In genomic region chr4:6647582-6648230, GRCh38 we compare ENCODE assay signal across 1 cellular context.
TF ChIP-seq lines count a peak whose summit lies in the region.

No MANE protein-coding gene starts in this region.

TF ChIP-seq in HepG2, 621 proteins besides CTCF, POLR2A, EP300 and RAD21 (continued from another document and continues in another):
- TF ChIP-seq SNAPC4 (CRISPR knock-in tag; IDR thresholded peaks at IDR 0.05): no peak
- TF ChIP-seq, protein P1, sequence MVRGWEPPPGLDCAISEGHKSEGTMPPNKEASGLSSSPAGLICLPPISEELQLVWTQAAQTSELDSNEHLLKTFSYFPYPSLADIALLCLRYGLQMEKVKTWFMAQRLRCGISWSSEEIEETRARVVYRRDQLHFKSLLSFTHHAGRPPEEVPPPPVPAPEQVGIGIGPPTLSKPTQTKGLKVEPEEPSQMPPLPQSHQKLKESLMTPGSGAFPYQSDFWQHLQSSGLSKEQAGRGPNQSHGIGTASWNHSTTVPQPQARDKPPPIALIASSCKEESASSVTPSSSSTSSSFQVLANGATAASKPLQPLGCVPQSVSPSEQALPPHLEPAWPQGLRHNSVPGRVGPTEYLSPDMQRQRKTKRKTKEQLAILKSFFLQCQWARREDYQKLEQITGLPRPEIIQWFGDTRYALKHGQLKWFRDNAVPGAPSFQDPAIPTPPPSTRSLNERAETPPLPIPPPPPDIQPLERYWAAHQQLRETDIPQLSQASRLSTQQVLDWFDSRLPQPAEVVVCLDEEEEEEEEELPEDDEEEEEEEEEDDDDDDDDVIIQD (CRISPR knock-in tag; IDR thresholded peaks at IDR 0.05; ENCODE audit: low read depth): no peak
- no peak for TF ChIP-seq ZBTB3 (CRISPR knock-in tag; IDR thresholded peaks at IDR 0.05; ENCODE audit: borderline replicate concordance, low read depth)
- no peak for TF ChIP-seq TOE1 (CRISPR knock-in tag; IDR thresholded peaks at IDR 0.05)
- TF ChIP-seq ZNF224 (CRISPR knock-in tag; IDR thresholded peaks at IDR 0.05): no peak
- no peak for TF ChIP-seq ARHGAP35 (CRISPR knock-in tag; IDR thresholded peaks at IDR 0.05; ENCODE audit: borderline replicate concordance)
- TF ChIP-seq SIN3A (IDR thresholded peaks at IDR 0.05; ENCODE audit: borderline replicate concordance, low read depth, low read length): peak; percentile 91
- no peak for TF ChIP-seq MTA3 (CRISPR knock-in tag; IDR thresholded peaks at IDR 0.05)
- no peak for TF ChIP-seq GTF3A (CRISPR knock-in tag; conservative IDR thresholded peaks at IDR 0.05)
- no peak for TF ChIP-seq RCOR2 (CRISPR knock-in tag; IDR thresholded peaks at IDR 0.05)
- TF ChIP-seq, protein P2, sequence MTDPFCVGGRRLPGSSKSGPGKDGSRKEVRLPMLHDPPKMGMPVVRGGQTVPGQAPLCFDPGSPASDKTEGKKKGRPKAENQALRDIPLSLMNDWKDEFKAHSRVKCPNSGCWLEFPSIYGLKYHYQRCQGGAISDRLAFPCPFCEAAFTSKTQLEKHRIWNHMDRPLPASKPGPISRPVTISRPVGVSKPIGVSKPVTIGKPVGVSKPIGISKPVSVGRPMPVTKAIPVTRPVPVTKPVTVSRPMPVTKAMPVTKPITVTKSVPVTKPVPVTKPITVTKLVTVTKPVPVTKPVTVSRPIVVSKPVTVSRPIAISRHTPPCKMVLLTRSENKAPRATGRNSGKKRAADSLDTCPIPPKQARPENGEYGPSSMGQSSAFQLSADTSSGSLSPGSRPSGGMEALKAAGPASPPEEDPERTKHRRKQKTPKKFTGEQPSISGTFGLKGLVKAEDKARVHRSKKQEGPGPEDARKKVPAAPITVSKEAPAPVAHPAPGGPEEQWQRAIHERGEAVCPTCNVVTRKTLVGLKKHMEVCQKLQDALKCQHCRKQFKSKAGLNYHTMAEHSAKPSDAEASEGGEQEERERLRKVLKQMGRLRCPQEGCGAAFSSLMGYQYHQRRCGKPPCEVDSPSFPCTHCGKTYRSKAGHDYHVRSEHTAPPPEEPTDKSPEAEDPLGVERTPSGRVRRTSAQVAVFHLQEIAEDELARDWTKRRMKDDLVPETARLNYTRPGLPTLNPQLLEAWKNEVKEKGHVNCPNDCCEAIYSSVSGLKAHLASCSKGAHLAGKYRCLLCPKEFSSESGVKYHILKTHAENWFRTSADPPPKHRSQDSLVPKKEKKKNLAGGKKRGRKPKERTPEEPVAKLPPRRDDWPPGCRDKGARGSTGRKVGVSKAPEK (CRISPR knock-in tag; IDR thresholded peaks at IDR 0.05; ENCODE audit: borderline replicate concordance): no peak
- TF ChIP-seq SALL1 (CRISPR knock-in tag; IDR thresholded peaks at IDR 0.05): peak; percentile 52
- peak; percentile 45; the same call in 1 of the 2 replicates for TF ChIP-seq THRA (CRISPR knock-in tag; IDR thresholded peaks at IDR 0.05; ENCODE audit: borderline replicate concordance)
- TF ChIP-seq ZNF292 (CRISPR knock-in tag; IDR thresholded peaks at IDR 0.05; ENCODE audit: borderline replicate concordance, low read depth): peak; percentile 31; the same call in 1 of the 2 replicates
- TF ChIP-seq, protein P3, sequence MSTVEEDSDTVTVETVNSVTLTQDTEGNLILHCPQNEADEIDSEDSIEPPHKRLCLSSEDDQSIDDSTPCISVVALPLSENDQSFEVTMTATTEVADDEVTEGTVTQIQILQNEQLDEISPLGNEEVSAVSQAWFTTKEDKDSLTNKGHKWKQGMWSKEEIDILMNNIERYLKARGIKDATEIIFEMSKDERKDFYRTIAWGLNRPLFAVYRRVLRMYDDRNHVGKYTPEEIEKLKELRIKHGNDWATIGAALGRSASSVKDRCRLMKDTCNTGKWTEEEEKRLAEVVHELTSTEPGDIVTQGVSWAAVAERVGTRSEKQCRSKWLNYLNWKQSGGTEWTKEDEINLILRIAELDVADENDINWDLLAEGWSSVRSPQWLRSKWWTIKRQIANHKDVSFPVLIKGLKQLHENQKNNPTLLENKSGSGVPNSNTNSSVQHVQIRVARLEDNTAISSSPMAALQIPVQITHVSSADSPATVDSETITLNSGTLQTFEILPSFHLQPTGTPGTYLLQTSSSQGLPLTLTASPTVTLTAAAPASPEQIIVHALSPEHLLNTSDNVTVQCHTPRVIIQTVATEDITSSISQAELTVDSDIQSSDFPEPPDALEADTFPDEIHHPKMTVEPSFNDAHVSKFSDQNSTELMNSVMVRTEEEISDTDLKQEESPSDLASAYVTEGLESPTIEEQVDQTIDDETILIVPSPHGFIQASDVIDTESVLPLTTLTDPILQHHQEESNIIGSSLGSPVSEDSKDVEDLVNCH (CRISPR knock-in tag; IDR thresholded peaks at IDR 0.05): no peak
- no peak for TF ChIP-seq ZNF235 (CRISPR knock-in tag; IDR thresholded peaks at IDR 0.05; ENCODE audit: borderline replicate concordance)
- TF ChIP-seq ZNF598 (CRISPR knock-in tag; IDR thresholded peaks at IDR 0.05; ENCODE audit: borderline replicate concordance): no peak
- TF ChIP-seq ZNF337 (CRISPR knock-in tag; IDR thresholded peaks at IDR 0.05; ENCODE audit: borderline replicate concordance, low read depth): no peak
- no peak for TF ChIP-seq ZNF567 (CRISPR knock-in tag; IDR thresholded peaks at IDR 0.05; ENCODE audit: borderline replicate concordance)
- TF ChIP-seq ZNF572 (CRISPR knock-in tag; IDR thresholded peaks at IDR 0.05): no peak
- no peak for TF ChIP-seq ZNF772 (CRISPR knock-in tag; IDR thresholded peaks at IDR 0.05)
- TF ChIP-seq, protein P4, sequence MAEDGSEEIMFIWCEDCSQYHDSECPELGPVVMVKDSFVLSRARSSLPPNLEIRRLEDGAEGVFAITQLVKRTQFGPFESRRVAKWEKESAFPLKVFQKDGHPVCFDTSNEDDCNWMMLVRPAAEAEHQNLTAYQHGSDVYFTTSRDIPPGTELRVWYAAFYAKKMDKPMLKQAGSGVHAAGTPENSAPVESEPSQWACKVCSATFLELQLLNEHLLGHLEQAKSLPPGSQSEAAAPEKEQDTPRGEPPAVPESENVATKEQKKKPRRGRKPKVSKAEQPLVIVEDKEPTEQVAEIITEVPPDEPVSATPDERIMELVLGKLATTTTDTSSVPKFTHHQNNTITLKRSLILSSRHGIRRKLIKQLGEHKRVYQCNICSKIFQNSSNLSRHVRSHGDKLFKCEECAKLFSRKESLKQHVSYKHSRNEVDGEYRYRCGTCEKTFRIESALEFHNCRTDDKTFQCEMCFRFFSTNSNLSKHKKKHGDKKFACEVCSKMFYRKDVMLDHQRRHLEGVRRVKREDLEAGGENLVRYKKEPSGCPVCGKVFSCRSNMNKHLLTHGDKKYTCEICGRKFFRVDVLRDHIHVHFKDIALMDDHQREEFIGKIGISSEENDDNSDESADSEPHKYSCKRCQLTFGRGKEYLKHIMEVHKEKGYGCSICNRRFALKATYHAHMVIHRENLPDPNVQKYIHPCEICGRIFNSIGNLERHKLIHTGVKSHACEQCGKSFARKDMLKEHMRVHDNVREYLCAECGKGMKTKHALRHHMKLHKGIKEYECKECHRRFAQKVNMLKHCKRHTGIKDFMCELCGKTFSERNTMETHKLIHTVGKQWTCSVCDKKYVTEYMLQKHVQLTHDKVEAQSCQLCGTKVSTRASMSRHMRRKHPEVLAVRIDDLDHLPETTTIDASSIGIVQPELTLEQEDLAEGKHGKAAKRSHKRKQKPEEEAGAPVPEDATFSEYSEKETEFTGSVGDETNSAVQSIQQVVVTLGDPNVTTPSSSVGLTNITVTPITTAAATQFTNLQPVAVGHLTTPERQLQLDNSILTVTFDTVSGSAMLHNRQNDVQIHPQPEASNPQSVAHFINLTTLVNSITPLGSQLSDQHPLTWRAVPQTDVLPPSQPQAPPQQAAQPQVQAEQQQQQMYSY (CRISPR knock-in tag; IDR thresholded peaks at IDR 0.05): no peak
- no peak for TF ChIP-seq YEATS4 (CRISPR knock-in tag; IDR thresholded peaks at IDR 0.05; ENCODE audit: borderline replicate concordance)
- no peak for TF ChIP-seq TBX3 (IDR thresholded peaks at IDR 0.05; ENCODE audit: borderline replicate concordance)
- TF ChIP-seq, protein P5, sequence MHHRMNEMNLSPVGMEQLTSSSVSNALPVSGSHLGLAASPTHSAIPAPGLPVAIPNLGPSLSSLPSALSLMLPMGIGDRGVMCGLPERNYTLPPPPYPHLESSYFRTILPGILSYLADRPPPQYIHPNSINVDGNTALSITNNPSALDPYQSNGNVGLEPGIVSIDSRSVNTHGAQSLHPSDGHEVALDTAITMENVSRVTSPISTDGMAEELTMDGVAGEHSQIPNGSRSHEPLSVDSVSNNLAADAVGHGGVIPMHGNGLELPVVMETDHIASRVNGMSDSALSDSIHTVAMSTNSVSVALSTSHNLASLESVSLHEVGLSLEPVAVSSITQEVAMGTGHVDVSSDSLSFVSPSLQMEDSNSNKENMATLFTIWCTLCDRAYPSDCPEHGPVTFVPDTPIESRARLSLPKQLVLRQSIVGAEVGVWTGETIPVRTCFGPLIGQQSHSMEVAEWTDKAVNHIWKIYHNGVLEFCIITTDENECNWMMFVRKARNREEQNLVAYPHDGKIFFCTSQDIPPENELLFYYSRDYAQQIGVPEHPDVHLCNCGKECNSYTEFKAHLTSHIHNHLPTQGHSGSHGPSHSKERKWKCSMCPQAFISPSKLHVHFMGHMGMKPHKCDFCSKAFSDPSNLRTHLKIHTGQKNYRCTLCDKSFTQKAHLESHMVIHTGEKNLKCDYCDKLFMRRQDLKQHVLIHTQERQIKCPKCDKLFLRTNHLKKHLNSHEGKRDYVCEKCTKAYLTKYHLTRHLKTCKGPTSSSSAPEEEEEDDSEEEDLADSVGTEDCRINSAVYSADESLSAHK (CRISPR knock-in tag; IDR thresholded peaks at IDR 0.05; ENCODE audit: borderline replicate concordance): no peak
- no peak for TF ChIP-seq HINFP (CRISPR knock-in tag; IDR thresholded peaks at IDR 0.05; ENCODE audit: low read depth)
- TF ChIP-seq ZNF883 (CRISPR knock-in tag; IDR thresholded peaks at IDR 0.05; ENCODE audit: not compliant biosample characterization): no peak
- TF ChIP-seq MEIS1 (CRISPR knock-in tag; IDR thresholded peaks at IDR 0.05; ENCODE audit: borderline replicate concordance): no peak
- no peak for TF ChIP-seq ZNF713 (CRISPR knock-in tag; IDR thresholded peaks at IDR 0.05)
- TF ChIP-seq YEATS2 (CRISPR knock-in tag; IDR thresholded peaks at IDR 0.05; ENCODE audit: borderline replicate concordance): peak; percentile 36; the same call in 1 of the 2 replicates
- no peak for TF ChIP-seq FIP1L1 (IDR thresholded peaks at IDR 0.05; ENCODE audit: borderline replicate concordance, insufficient read depth, low read depth, low read length)
- peak; percentile 40; the same call in 1 of the 2 replicates for TF ChIP-seq RXRB (CRISPR knock-in tag; IDR thresholded peaks at IDR 0.05; ENCODE audit: borderline replicate concordance)
- no peak for TF ChIP-seq ZFYVE20 (CRISPR knock-in tag; IDR thresholded peaks at IDR 0.05; ENCODE audit: borderline replicate concordance, low read depth)
